2 cellular contexts compared by ENCODE assay signal in genomic region chr14:53916239-53916638, GRCh38.
TF ChIP-seq lines count a peak whose summit lies in the region.

No MANE protein-coding gene starts in this region.

TF ChIP-seq in HCT116, 20 proteins besides CTCF, POLR2A, EP300 and RAD21:
- TF ChIP-seq EGR1 (IDR thresholded peaks at IDR 0.05; ENCODE audit: low read depth), result no peak

TF ChIP-seq in HepG2, 621 proteins besides CTCF, POLR2A, EP300 and RAD21 (continues in another document):
- TF ChIP-seq CHD4 (IDR thresholded peaks at IDR 0.05; ENCODE audit: borderline replicate concordance, low read length) (no peak), HOXA9 (CRISPR knock-in tag; IDR thresholded peaks at IDR 0.05; ENCODE audit: borderline replicate concordance) (no peak), SRF (IDR thresholded peaks at IDR 0.05; ENCODE audit: low read depth, low read length) (no peak), ZNF7 (CRISPR knock-in tag; IDR thresholded peaks at IDR 0.05) (no peak), HMGA1 (CRISPR knock-in tag; conservative IDR thresholded peaks at IDR 0.05) (no peak), ZKSCAN8 (CRISPR knock-in tag; IDR thresholded peaks at IDR 0.05; ENCODE audit: borderline replicate concordance) (no peak), PRMT3 (CRISPR knock-in tag; IDR thresholded peaks at IDR 0.05; ENCODE audit: borderline replicate concordance, low read depth) (no peak), ZNF205 (CRISPR knock-in tag; IDR thresholded peaks at IDR 0.05) (no peak), BRD4 (CRISPR knock-in tag; IDR thresholded peaks at IDR 0.05) (no peak), ZNF646 (CRISPR knock-in tag; IDR thresholded peaks at IDR 0.05) (no peak), ZNF350 (CRISPR knock-in tag; IDR thresholded peaks at IDR 0.05; ENCODE audit: borderline replicate concordance, low read depth) (no peak), ZNF18 (CRISPR knock-in tag; IDR thresholded peaks at IDR 0.05; ENCODE audit: insufficient replicate concordance) (no peak), E2F5 (CRISPR knock-in tag; conservative IDR thresholded peaks at IDR 0.05) (no peak), ZNF557 (CRISPR knock-in tag; IDR thresholded peaks at IDR 0.05) (no peak), CBX1 (IDR thresholded peaks at IDR 0.05; ENCODE audit: low read depth) (no peak), SOX6 (IDR thresholded peaks at IDR 0.05) (no peak), SOX6 (CRISPR knock-in tag; IDR thresholded peaks at IDR 0.05) (0 out of 2 replicates have a peak, but pooled peaks have one; percentile 26), CEBPB (IDR thresholded peaks at IDR 0.05; ENCODE audit: borderline replicate concordance, low read depth, low read length) (no peak), SOX13 (IDR thresholded peaks at IDR 0.05) (no peak), SOX13 (CRISPR knock-in tag; conservative IDR thresholded peaks at IDR 0.05 in 1 of 2, IDR thresholded peaks at IDR 0.05 in 1 of 2) (peak in 1 of 2 experiments; percentile 66; a peak in 2 of 4 replicates), PAX8 (CRISPR knock-in tag; IDR thresholded peaks at IDR 0.05; ENCODE audit: borderline replicate concordance) (no peak), ZUFSP (CRISPR knock-in tag; IDR thresholded peaks at IDR 0.05; ENCODE audit: borderline replicate concordance) (no peak), PAF1 (CRISPR knock-in tag; IDR thresholded peaks at IDR 0.05) (no peak), RARA (CRISPR knock-in tag; IDR thresholded peaks at IDR 0.05) (peak; percentile 31; the same call in 1 of the 2 replicates), STAG1 (CRISPR knock-in tag; IDR thresholded peaks at IDR 0.05) (peak; percentile 27; the same call in 1 of the 2 replicates), ZNF207 (IDR thresholded peaks at IDR 0.05; ENCODE audit: borderline replicate concordance) (no peak), HNF4G (IDR thresholded peaks at IDR 0.05; ENCODE audit: borderline replicate concordance, low read depth, low read length) (no peak), HNF4G (CRISPR knock-in tag; IDR thresholded peaks at IDR 0.05; ENCODE audit: borderline replicate concordance, low read depth) (no peak), ZNF576 (CRISPR knock-in tag; IDR thresholded peaks at IDR 0.05) (no peak), BRF2 (CRISPR knock-in tag; IDR thresholded peaks at IDR 0.05) (no peak), ZBTB39 (CRISPR knock-in tag; IDR thresholded peaks at IDR 0.05) (no peak), E2F1 (CRISPR knock-in tag; IDR thresholded peaks at IDR 0.05) (no peak), ZNF639 (CRISPR knock-in tag; conservative IDR thresholded peaks at IDR 0.05) (no peak), ZNF619 (CRISPR knock-in tag; IDR thresholded peaks at IDR 0.05) (no peak), DNMT1 (CRISPR knock-in tag; IDR thresholded peaks at IDR 0.05) (no peak), ZBTB46 (CRISPR knock-in tag; IDR thresholded peaks at IDR 0.05; ENCODE audit: borderline replicate concordance) (no peak), SP1 (IDR thresholded peaks at IDR 0.05) (no peak), SP1 (CRISPR knock-in tag; IDR thresholded peaks at IDR 0.05) (no peak), NR2F6 (IDR thresholded peaks at IDR 0.05) (peak; percentile 55; the same call in 1 of the 2 replicates), NR2F6 (CRISPR knock-in tag; IDR thresholded peaks at IDR 0.05) (peak; percentile 56; the same call in 1 of the 2 replicates), ZFX (CRISPR knock-in tag; IDR thresholded peaks at IDR 0.05; ENCODE audit: low read depth) (no peak), GATAD2A (CRISPR knock-in tag; IDR thresholded peaks at IDR 0.05) (no peak), FLYWCH1 (CRISPR knock-in tag; IDR thresholded peaks at IDR 0.05) (no peak), IRF9 (CRISPR knock-in tag; IDR thresholded peaks at IDR 0.05; ENCODE audit: borderline replicate concordance) (no peak), FOXC1 (CRISPR knock-in tag; IDR thresholded peaks at IDR 0.05; ENCODE audit: borderline replicate concordance) (no peak), ZC3H4 (CRISPR knock-in tag; IDR thresholded peaks at IDR 0.05; ENCODE audit: borderline replicate concordance) (no peak)
